10 cellular contexts compared by ENCODE assay signal in genomic region chr17:1563786-1564613, GRCh38. TPM values are rescaled to one million over a fixed set of nuclear protein-coding genes. Genes with fewer than 3 reads are reported as not detected.
DNase-seq lines count a peak whose midpoint lies in the region; ATAC-seq and TF ChIP-seq lines count a peak whose summit lies in the region.
"Had no signal": no experiment of that assay in that cellular context is flagged by ENCODE, and none has a peak within 500 bp of the region (broad histone marks: within the 10 kb centered on the region; RNA-seq: fewer than 3 reads in every experiment).

No MANE protein-coding gene starts in this region.

- H3K9me3 ChIP-seq in PC-9 (ENCODE audit: insufficient read depth, low read depth) (no peaks in the 10 kb centered on the region), endodermal cell (ENCODE audit: control insufficient read depth, low read length) (no peaks in the 10 kb centered on the region)

- TF ChIP-seq CTCF in PC-9 (conservative IDR thresholded peaks at IDR 0.05) (no peak), endodermal cell (conservative IDR thresholded peaks at IDR 0.05) (no peak)

- no peaks in the 10 kb centered on the region for H3K27me3 Mint-ChIP-seq in activated naive CD4-positive, alpha-beta T cell treated with anti-CD3 and anti-CD28 coated beads for 36 hours (ENCODE audit: low read depth)
- H3K27me3 Mint-ChIP-seq in endodermal cell (ENCODE audit: insufficient read depth), result peaks cover 9% of the 10 kb centered on the region

- no peak for DNase-seq in activated naive CD4-positive, alpha-beta T cell treated with anti-CD3 and anti-CD28 coated beads for 36 hours
- no peak for DNase-seq in activated naive CD4-positive, alpha-beta T cell treated with anti-CD3 and anti-CD28 coated beads, Interleukin-2, amount 50 U/mL, for 72 hours (ENCODE audit: low spot score in 2 of 2)
- DNase-seq in PC-9, result no peak
- DNase-seq in endodermal cell, result no peak
- no peak for DNase-seq in stimulated activated effector memory CD8-positive, alpha-beta T cell treated with anti-CD3 and anti-CD28 coated beads, Interleukin-12 subunit alpha, Interleukin-12 subunit beta, amount 100 ng/mL, for 72 hours (ENCODE audit: low spot score in 2 of 2)
- DNase-seq in foreskin melanocyte, result no peak
- DNase-seq: NCI-H1436 treated with DMSO at 0.1 percent for 48 hours had no signal

- H3K36me3 ChIP-seq in PC-9 (ENCODE audit: low read depth), result no peaks in the 10 kb centered on the region
- H3K36me3 ChIP-seq in endodermal cell (ENCODE audit: control insufficient read depth, insufficient read depth, low read length), result no peaks in the 10 kb centered on the region

- H3K4me1 Mint-ChIP-seq in activated naive CD4-positive, alpha-beta T cell treated with anti-CD3 and anti-CD28 coated beads for 36 hours (ENCODE audit: low read depth), result peaks cover 45% of the 10 kb centered on the region
- peaks cover 34% of the 10 kb centered on the region for H3K4me1 Mint-ChIP-seq in endodermal cell
- peaks cover 52% of the 10 kb centered on the region for H3K4me1 Mint-ChIP-seq in stimulated activated effector memory CD8-positive, alpha-beta T cell treated with anti-CD3 and anti-CD28 coated beads, Interleukin-12 subunit alpha, Interleukin-12 subunit beta, amount 100 ng/mL, for 72 hours

- no peaks in the 10 kb centered on the region for H3K27me3 ChIP-seq in PC-9 (ENCODE audit: insufficient read depth, low read depth)
- no peaks in the 10 kb centered on the region for H3K27me3 ChIP-seq in endodermal cell (ENCODE audit: control insufficient read depth, insufficient read depth, low read length, poor library complexity, severe bottlenecking)

- H3K9me3 Mint-ChIP-seq in activated naive CD4-positive, alpha-beta T cell treated with anti-CD3 and anti-CD28 coated beads for 36 hours, result no peaks in the 10 kb centered on the region
- no peaks in the 10 kb centered on the region for H3K9me3 Mint-ChIP-seq in activated naive CD4-positive, alpha-beta T cell treated with anti-CD3 and anti-CD28 coated beads, Interleukin-2, amount 50 U/mL, for 72 hours
- H3K9me3 Mint-ChIP-seq in endodermal cell, result no peaks in the 10 kb centered on the region
- no peaks in the 10 kb centered on the region for H3K9me3 Mint-ChIP-seq in stimulated activated effector memory CD8-positive, alpha-beta T cell treated with anti-CD3 and anti-CD28 coated beads, Interleukin-12 subunit alpha, Interleukin-12 subunit beta, amount 100 ng/mL, for 72 hours

- H3K36me3 Mint-ChIP-seq in activated naive CD4-positive, alpha-beta T cell treated with anti-CD3 and anti-CD28 coated beads for 36 hours (ENCODE audit: low read depth), result no peaks in the 10 kb centered on the region
- H3K36me3 Mint-ChIP-seq in activated naive CD4-positive, alpha-beta T cell treated with anti-CD3 and anti-CD28 coated beads, Interleukin-2, amount 50 U/mL, for 72 hours, result no peaks in the 10 kb centered on the region
- H3K36me3 Mint-ChIP-seq in endodermal cell (ENCODE audit: low read depth), result peaks cover 3% of the 10 kb centered on the region
- peaks cover 6% of the 10 kb centered on the region for H3K36me3 Mint-ChIP-seq in stimulated activated effector memory CD8-positive, alpha-beta T cell treated with anti-CD3 and anti-CD28 coated beads, Interleukin-12 subunit alpha, Interleukin-12 subunit beta, amount 100 ng/mL, for 72 hours

- peaks cover 18% of the 10 kb centered on the region; the same call in 1 of the 2 replicates for H3F3A ChIP-seq in PC-9 (ENCODE audit: insufficient read depth, low read depth)

- CTCF ChIA-PET in activated naive CD4-positive, alpha-beta T cell treated with anti-CD3 and anti-CD28 coated beads for 36 hours (lab: Charles Lee), result no interaction called here
- CTCF ChIA-PET in PC-9 (lab: Charles Lee), result no interaction called here

- H3K4me1 ChIP-seq in PC-9 (replicated peaks; ENCODE audit: insufficient read depth) (peaks cover 25% of the 10 kb centered on the region), endodermal cell (ENCODE audit: control insufficient read depth, insufficient read depth, low read length) (peaks cover 2% of the 10 kb centered on the region)

- H2AFZ ChIP-seq in PC-9, result no peak overlapping the region

- H3K4me3 ChIP-seq in PC-9, result no peak overlapping the region; the same call in 1 of the 2 replicates
- H3K4me3 ChIP-seq in endodermal cell (ENCODE audit: low read length), result no peak overlapping the region

- peaks cover 24% of the 10 kb centered on the region for H4K20me1 ChIP-seq in PC-9 (ENCODE audit: insufficient read depth)

- H3K27ac ChIP-seq in PC-9 (no peak overlapping the region), endodermal cell (ENCODE audit: low read depth, low read length) (no peak overlapping the region)
- H3K27ac ChIP-seq: epithelial cell of prostate had no signal

- intact Hi-C loops in activated naive CD4-positive, alpha-beta T cell treated with anti-CD3 and anti-CD28 coated beads for 36 hours (cut with micrococcal nuclease), result loop anchor here (2.0 to 10.0 kb wide), 4 partner anchors 47 to 151 kb away; partner anchors contain the start of genes CRK, INPP5K, RILP and TLCD2
- intact Hi-C loops in PC-9 (cut with micrococcal nuclease; ENCODE audit: unreplicated experiment), result loop anchor here (2.0 kb wide), 2 partner anchors 79 to 153 kb away; no protein-coding TSS in a partner anchor

- peak overlapping the region; percentile 56 for H3K4me3 Mint-ChIP-seq in activated naive CD4-positive, alpha-beta T cell treated with anti-CD3 and anti-CD28 coated beads for 36 hours
- peak overlapping the region; percentile 78 for H3K4me3 Mint-ChIP-seq in endodermal cell
- H3K4me3 Mint-ChIP-seq in stimulated activated effector memory CD8-positive, alpha-beta T cell treated with anti-CD3 and anti-CD28 coated beads, Interleukin-12 subunit alpha, Interleukin-12 subunit beta, amount 100 ng/mL, for 72 hours, result peak overlapping the region; percentile 74

- 86% methylated on average over 15 to 19 of the region's 19 CpGs for WGBS in endodermal cell (ENCODE audit: insufficient coverage in 1 of 2, insufficient read length in 1 of 2), 2 experiments

- H3K4me2 ChIP-seq in PC-9, result peak overlapping the region; percentile 80

- ATAC-seq in activated naive CD4-positive, alpha-beta T cell treated with anti-CD3 and anti-CD28 coated beads, Interleukin-2, amount 50 U/mL, for 72 hours, result no peak
- ATAC-seq in stimulated activated effector memory CD8-positive, alpha-beta T cell treated with anti-CD3 and anti-CD28 coated beads, Interleukin-12 subunit alpha, Interleukin-12 subunit beta, amount 100 ng/mL, for 72 hours, result no peak
- ATAC-seq in HG03571 (IDR thresholded peaks at IDR 0.05; ENCODE audit: unreplicated experiment) (no peak), HG02571 (IDR thresholded peaks at IDR 0.05; ENCODE audit: unreplicated experiment) (no peak)

- POLR2A ChIA-PET in PC-9 (lab: Charles Lee; ENCODE audit: unreplicated experiment), result interaction anchor here (0.7 kb wide), 1 partner anchor 24 kb away, joined by 4 read pairs; no protein-coding TSS in a partner anchor

- BruUV-seq in PC-9 (replicated peaks; lab: Mats Ljungman, UMichigan), result no TSS peak

- H3K9me2 ChIP-seq in PC-9 (ENCODE audit: insufficient read depth), result no peaks in the 10 kb centered on the region

- peaks cover 31% of the 10 kb centered on the region for H3K79me2 ChIP-seq in PC-9 (ENCODE audit: low read depth)

- H3K27ac Mint-ChIP-seq in activated naive CD4-positive, alpha-beta T cell treated with anti-CD3 and anti-CD28 coated beads for 36 hours, result no peak overlapping the region
- peak overlapping the region in 1 of 2 donors; percentile 83 for H3K27ac Mint-ChIP-seq in activated naive CD4-positive, alpha-beta T cell treated with anti-CD3 and anti-CD28 coated beads, Interleukin-2, amount 50 U/mL, for 72 hours
- peak overlapping the region; percentile 81 for H3K27ac Mint-ChIP-seq in endodermal cell
- H3K27ac Mint-ChIP-seq in stimulated activated effector memory CD8-positive, alpha-beta T cell treated with anti-CD3 and anti-CD28 coated beads, Interleukin-12 subunit alpha, Interleukin-12 subunit beta, amount 100 ng/mL, for 72 hours, result no peak overlapping the region

- no peak overlapping the region for H3K9ac ChIP-seq in endodermal cell (ENCODE audit: extremely low read depth, low read length, poor library complexity, severe bottlenecking)

RNA-seq across cellular contexts. Expression of gene PITPNA, which starts 1.4 kb away (rescaled TPM):
- total RNA-seq in activated naive CD4-positive, alpha-beta T cell treated with anti-CD3 and anti-CD28 coated beads for 36 hours, result 10 to 100 TPM; 23.4 to 26.6 TPM
- 10 to 100 TPM; 13.8 to 39.2 TPM for total RNA-seq in activated naive CD4-positive, alpha-beta T cell treated with anti-CD3 and anti-CD28 coated beads, Interleukin-2, amount 50 U/mL, for 72 hours
- total RNA-seq in PC-9 (2021) (80.3 and 87.4 TPM in 2 replicates), endodermal cell (10 to 100 TPM; 62.6 TPM)
- 43.6 TPM for polyA plus RNA-seq in endodermal cell (2013, experiment 1 of 2)
- 42.3 TPM for polyA plus RNA-seq in endodermal cell (2013, experiment 2 of 2)

RNA-seq across cellular contexts. Expression of gene INPP5K, which starts 47.6 kb away (rescaled TPM):
- total RNA-seq in activated naive CD4-positive, alpha-beta T cell treated with anti-CD3 and anti-CD28 coated beads for 36 hours, result 10 to 100 TPM; 17.1 to 18.2 TPM
- total RNA-seq in activated naive CD4-positive, alpha-beta T cell treated with anti-CD3 and anti-CD28 coated beads, Interleukin-2, amount 50 U/mL, for 72 hours, result 10 to 100 TPM; 20.7 to 35.1 TPM
- 41.9 and 42.9 TPM in 2 replicates for total RNA-seq in PC-9 (2021)
- total RNA-seq in endodermal cell, result 10 to 100 TPM; 22.2 to 30.0 TPM
- 21.5 TPM for polyA plus RNA-seq in endodermal cell (2013, experiment 1 of 2)
- 19.5 TPM for polyA plus RNA-seq in endodermal cell (2013, experiment 2 of 2)
